ENCODE assay signal across 8 cellular contexts in the genomic region with DNA sequence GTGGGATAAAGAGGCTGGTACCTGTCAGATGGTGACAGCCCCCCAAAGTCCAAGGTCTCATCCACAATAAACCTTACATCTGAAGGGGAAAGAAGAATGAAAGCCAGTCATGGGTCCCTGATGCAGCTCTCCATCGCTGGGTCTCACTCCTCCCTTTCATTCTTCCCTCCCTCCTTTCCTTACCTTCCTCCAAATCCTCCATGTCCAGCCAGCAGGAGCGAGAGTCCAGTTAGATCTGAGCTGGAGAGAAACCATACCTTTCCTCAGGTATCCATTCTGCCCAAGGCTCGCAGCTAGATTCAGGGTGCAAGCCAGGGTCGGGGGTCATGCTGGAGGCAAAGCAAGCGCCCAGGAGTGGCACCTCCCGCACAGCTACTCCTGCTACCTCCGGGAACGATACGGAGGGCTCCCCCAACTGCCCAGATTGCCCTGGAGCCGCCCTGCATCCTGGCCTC. TPM values are rescaled to one million over a fixed set of nuclear protein-coding genes. Genes with fewer than 3 reads are reported as not detected.
DNase-seq lines count a peak whose midpoint lies in the region; ATAC-seq, FAIRE-seq and TF ChIP-seq lines count a peak whose summit lies in the region.

No MANE protein-coding gene starts in this region.

- H3K36me3 ChIP-seq in mammary epithelial cell (ENCODE audit: insufficient read depth, low read length) (peaks cover 6% of the 10 kb centered on the region), mucosa of descending colon (ENCODE audit: low read depth) (no peaks in the 10 kb centered on the region)

- H3K27me3 ChIP-seq in mammary epithelial cell (ENCODE audit: insufficient read depth, low read length) = no peaks in the 10 kb centered on the region

- peaks cover 24% of the 10 kb centered on the region for H3K4me1 ChIP-seq in mammary epithelial cell (ENCODE audit: insufficient read depth, low read length)
- H3K4me1 ChIP-seq in mucosa of descending colon (ENCODE audit: low read depth) = peaks cover 16% of the 10 kb centered on the region

- WGBS in mammary epithelial cell (ENCODE audit: low coverage, missing lambda C conversion rate) = 0% methylated on average over 4 of the region's 10 CpGs

- in situ Hi-C loops in mammary epithelial cell (cut with MboI; ENCODE audit: low sequenced_read_pairs in 2 of 2) = no loop called here

- TF ChIP-seq CTCF in 22Rv1 (IDR thresholded peaks at IDR 0.05) (no peak), mammary epithelial cell (conservative IDR thresholded peaks at IDR 0.05 in 1 of 2, IDR thresholded peaks at IDR 0.05 in 1 of 2; ENCODE audit: extremely low read depth in 1 of 2, insufficient read depth in 1 of 2, low read depth in 1 of 2, low read length in 2 of 2) (no peak), mucosa of descending colon (IDR thresholded peaks at IDR 0.05) (no peak)

- peak overlapping the region; percentile 89 for H2AFZ ChIP-seq in mammary epithelial cell (ENCODE audit: low read depth, low read length)

- DNase-seq in mammary epithelial cell = no peak
- no peak for DNase-seq in mucosa of descending colon
- no peak for DNase-seq in putamen (ENCODE audit: low spot score)
- no peak for DNase-seq in GM19239 (ENCODE audit: insufficient read length, low spot score)
- no peak for DNase-seq in NCI-H69 (lab: John Stamatoyannopoulos, UW)
- no peak for DNase-seq in NCI-H2196 (lab: John Stamatoyannopoulos, UW; ENCODE audit: unreplicated experiment)

- no peaks in the 10 kb centered on the region for H4K20me1 ChIP-seq in mammary epithelial cell (ENCODE audit: insufficient read depth, low read length)

- H3K4me3 ChIP-seq in mammary epithelial cell (replicated peaks in 1 of 3; ENCODE audit: insufficient read depth in 1 of 3, low read depth in 2 of 3, low read length in 3 of 3) = peak overlapping the region; percentile 59 to 79 (median 75)
- H3K4me3 ChIP-seq in mucosa of descending colon = no peak overlapping the region

- H3K4me2 ChIP-seq in mammary epithelial cell (ENCODE audit: insufficient read depth, low read depth, low read length) = peak overlapping the region; percentile 90

- peak overlapping the region; percentile 85 for H3K27ac ChIP-seq in 22Rv1
- peak overlapping the region; percentile 51 for H3K27ac ChIP-seq in mammary epithelial cell (ENCODE audit: insufficient read depth, low read depth, low read length)

- BruUV-seq in mammary epithelial cell (replicated peaks; lab: Mats Ljungman, UMichigan) = no TSS peak

- H3K9me3 ChIP-seq in mammary epithelial cell (replicated peaks; ENCODE audit: insufficient read depth, low read length) (no peaks in the 10 kb centered on the region), mucosa of descending colon (no peaks in the 10 kb centered on the region)

- peak overlapping the region; percentile 57 for H3K9ac ChIP-seq in mammary epithelial cell (ENCODE audit: insufficient read depth, low read length)

- intact Hi-C loops in mammary epithelial cell (cut with micrococcal nuclease) (no loop called here), mucosa of descending colon (cut with DNase I, micrococcal nuclease) (no loop called here)

- dilution Hi-C loops in mammary epithelial cell (cut with HindIII; ENCODE audit: low sequenced_read_pairs) = no loop called here

- no peak for FAIRE-seq in GM19239 (lab: Jason Lieb, UNC)

- ATAC-seq in HG03196 (IDR thresholded peaks at IDR 0.05; ENCODE audit: unreplicated experiment) (peak; percentile 7), mucosa of descending colon (peak; percentile 18)

- CTCF ChIA-PET in mammary epithelial cell (lab: Charles Lee; ENCODE audit: low non-redundant PET) = interaction anchor here (0.5 to 0.6 kb wide), 3 partner anchors 23 to 533 kb away, joined by 3 to 4 read pairs (median 3); no protein-coding TSS in a partner anchor

- peaks cover 58% of the 10 kb centered on the region for H3K79me2 ChIP-seq in mammary epithelial cell (ENCODE audit: insufficient read depth, low read length)

RNA-seq across cellular contexts. Expression of a gene that starts 0.4 kb away (rescaled TPM):
- total RNA-seq in mammary epithelial cell = 10 to 100 TPM in 1 of 2 donors, 1 to 10 TPM in 1; 4.3 to 24.0 TPM
- 25.7 TPM for polyA plus RNA-seq in mammary epithelial cell
- polyA minus RNA-seq in mammary epithelial cell = 6.9 TPM
- total RNA-seq in mucosa of descending colon = 1 to 10 TPM; 3.4 to 9.0 (median 4.2) TPM

RNA-seq across cellular contexts. Expression of a gene that starts 24.3 kb away (rescaled TPM):
- total RNA-seq in mammary epithelial cell = 1 to 10 TPM in 1 of 2 donors, not detected in 1; 1.7 TPM
- polyA plus RNA-seq in mammary epithelial cell = 2.1 TPM
- not detected for polyA minus RNA-seq in mammary epithelial cell
- not detected for total RNA-seq in mucosa of descending colon

RNA-seq across cellular contexts. Expression of a gene that starts 33.2 kb away (rescaled TPM):
- total RNA-seq in mammary epithelial cell (10 to 100 TPM; 34.7 to 36.0 TPM), mucosa of descending colon (10 to 100 TPM in 1 of 3 donors, 1 to 10 TPM in 2; 2.8 to 14.7 (median 3.2) TPM)
- 17.4 TPM for polyA plus RNA-seq in mammary epithelial cell
- polyA minus RNA-seq in mammary epithelial cell = 49.9 TPM
